ENCODE assay signal across 16 cellular contexts in the genomic region with DNA sequence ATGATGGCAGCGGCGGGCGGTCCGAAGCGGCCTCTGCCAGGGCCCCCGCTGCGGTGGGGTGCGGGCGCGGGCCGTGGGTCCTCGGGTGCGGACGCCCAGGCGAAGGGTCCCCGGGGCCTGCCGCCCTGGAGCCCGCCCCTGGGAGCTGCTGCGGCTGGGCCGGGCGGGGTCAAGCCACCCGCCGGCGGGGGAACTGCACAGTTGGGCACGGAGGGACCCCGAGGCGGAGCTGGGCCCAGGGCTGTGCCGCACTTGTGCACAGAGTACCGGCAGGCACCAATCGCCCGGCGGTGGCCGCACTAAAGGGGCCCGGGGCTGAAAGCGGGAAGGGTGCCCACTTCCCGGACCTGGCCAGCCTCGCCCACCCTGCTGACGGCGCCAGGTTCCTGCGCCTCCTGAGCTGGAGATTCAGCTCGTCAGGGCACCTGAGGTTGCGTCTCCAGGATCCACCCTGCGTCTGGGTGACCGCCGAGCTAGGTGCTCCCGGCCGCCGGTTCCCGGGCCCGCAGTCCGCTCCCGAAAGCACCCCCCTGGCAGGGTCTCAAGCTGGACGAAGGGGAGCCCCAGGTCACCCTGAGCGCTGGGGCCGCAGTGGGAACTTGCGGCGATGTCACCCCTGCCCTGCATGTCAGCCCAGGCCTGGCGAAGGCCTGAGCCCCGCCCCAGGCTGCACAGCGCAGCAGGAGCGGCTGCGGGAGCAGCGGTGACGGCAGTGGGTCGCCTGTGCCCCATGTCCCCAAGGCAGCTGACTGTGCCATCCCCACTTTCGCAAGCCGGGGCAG.
"Had no signal": no experiment of that assay in that cellular context is flagged by ENCODE, and none has a peak within 500 bp of the region (broad histone marks: within the 10 kb centered on the region; RNA-seq: fewer than 3 reads in every experiment).

No MANE protein-coding gene starts in this region.

- H3K4me3 ChIP-seq: body of pancreas, colonic mucosa, prostate gland, thyroid gland had no signal

- H3K9me3 ChIP-seq: body of pancreas, colonic mucosa, heart left ventricle, prostate gland, thyroid gland had no signal

- H3K4me1 ChIP-seq: colonic mucosa, prostate gland, thyroid gland had no signal

- DNase-seq: activated CD4-positive, alpha-beta memory T cell treated with anti-CD3 and anti-CD28 coated beads, Interleukin-2, amount 10 ng/mL, durations not matched to agents 7 days and 5 days; activated CD4-positive, alpha-beta T cell treated with anti-CD3 and anti-CD28 coated beads for 4 hours; activated gamma-delta T cell; activated T-cell treated with anti-CD3 and anti-CD28 coated beads, Interleukin-2, amount 50 U/mL, for 48 hours; amniotic stem cell; body of pancreas; central memory CD4-positive, alpha-beta T cell; colonic mucosa; effector CD4-positive, alpha-beta T cell; heart left ventricle; nephron progenitor cell; stimulated activated CD4-positive, alpha-beta T cell treated with anti-CD3 and anti-CD28 coated beads, Interleukin-1b, Interleukin-23, amount 100 ng/mL, for 48 hours; T-helper 17 cell; thyroid gland had no signal

- H3K27ac ChIP-seq: body of pancreas, colonic mucosa, epithelial cell of prostate, heart left ventricle, prostate gland, thyroid gland had no signal

- H3K27me3 ChIP-seq: body of pancreas, thyroid gland had no signal

- H3K36me3 ChIP-seq: colonic mucosa, heart left ventricle, prostate gland, thyroid gland had no signal
